ENCODE assay signal across 1 cellular context in the genomic region with DNA sequence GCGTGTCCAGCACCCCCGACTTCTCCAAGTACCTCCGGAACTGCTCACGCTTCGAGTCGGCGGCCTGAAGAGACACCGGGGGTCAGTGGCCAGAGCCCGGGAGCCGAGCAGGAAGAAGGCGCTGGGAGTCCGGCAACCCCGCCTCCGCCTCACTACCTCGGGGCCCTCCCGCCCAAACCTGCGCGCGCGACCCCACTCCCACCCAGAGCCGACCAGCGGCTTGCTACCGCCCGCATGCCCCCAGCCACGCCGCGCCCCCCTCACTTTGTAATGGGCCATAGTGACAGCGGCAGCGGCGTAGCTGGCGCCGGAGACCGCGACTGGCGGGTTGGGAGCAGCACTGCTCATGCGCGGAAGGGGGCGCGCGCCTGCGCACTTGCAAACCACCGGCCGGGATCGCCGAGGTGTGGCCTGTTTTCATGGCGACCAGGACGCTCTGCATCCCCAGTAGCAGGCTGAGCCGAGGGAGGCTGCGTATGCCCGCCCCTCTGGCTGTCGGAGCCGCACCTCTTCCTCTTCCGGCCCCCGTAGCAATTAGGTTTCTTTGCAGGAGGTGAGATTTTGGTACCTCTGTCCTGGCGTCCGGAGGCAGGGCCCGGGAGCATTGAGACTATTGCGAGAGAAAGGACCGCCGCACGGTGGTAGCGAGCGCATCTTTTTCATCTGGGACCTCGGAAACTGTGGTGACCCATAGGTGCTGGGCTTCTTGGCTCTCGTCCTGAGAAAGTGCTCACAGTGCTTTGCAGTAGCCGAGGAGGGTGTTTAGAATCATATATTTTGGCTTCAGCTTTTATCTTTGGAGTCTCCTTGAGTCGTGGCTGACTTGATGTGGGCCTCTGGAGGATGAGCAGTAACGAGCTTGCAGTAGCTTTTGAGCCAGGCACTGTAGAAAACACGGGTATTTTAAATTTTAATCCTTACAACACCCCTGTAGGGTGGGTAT.
TF ChIP-seq lines count a peak whose summit lies in the region.

A gene with protein sequence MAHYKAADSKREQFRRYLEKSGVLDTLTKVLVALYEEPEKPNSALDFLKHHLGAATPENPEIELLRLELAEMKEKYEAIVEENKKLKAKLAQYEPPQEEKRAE (minus strand): TSS at position 322 of the 943 bp plus-strand sequence. CDS start 43 bp downstream, at position 279.

TF ChIP-seq in K562, 482 proteins besides CTCF, POLR2A, EP300 and RAD21 (continued from another document and continues in another):
- TF ChIP-seq SRSF1 (IDR thresholded peaks at IDR 0.05; ENCODE audit: low read depth, low read length): no peak
- no peak for TF ChIP-seq NONO (IDR thresholded peaks at IDR 0.05; ENCODE audit: low read depth in 2 of 2, low read length in 1 of 2)
- no peak for TF ChIP-seq NR4A1 (CRISPR knock-in tag; IDR thresholded peaks at IDR 0.05)
- TF ChIP-seq NR4A1 (tag; IDR thresholded peaks at IDR 0.05): no peak
- TF ChIP-seq KLF10 (CRISPR knock-in tag; IDR thresholded peaks at IDR 0.05): no peak
- no peak for TF ChIP-seq SMARCA5 (IDR thresholded peaks at IDR 0.05)
- TF ChIP-seq, protein P1, sequence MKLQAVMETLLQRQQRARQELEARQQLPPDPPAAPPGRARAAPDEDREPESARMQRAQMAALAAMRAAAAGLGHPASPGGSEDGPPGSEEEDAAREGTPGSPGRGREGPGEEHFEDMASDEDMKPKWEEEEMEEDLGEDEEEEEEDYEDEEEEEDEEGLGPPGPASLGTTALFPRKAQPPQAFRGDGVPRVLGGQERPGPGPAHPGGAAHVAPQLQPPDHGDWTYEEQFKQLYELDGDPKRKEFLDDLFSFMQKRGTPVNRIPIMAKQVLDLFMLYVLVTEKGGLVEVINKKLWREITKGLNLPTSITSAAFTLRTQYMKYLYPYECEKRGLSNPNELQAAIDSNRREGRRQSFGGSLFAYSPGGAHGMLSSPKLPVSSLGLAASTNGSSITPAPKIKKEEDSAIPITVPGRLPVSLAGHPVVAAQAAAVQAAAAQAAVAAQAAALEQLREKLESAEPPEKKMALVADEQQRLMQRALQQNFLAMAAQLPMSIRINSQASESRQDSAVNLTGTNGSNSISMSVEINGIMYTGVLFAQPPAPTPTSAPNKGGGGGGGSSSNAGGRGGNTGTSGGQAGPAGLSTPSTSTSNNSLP (IDR thresholded peaks at IDR 0.05; ENCODE audit: borderline replicate concordance, low read depth, low read length): no peak
- TF ChIP-seq, protein P2, sequence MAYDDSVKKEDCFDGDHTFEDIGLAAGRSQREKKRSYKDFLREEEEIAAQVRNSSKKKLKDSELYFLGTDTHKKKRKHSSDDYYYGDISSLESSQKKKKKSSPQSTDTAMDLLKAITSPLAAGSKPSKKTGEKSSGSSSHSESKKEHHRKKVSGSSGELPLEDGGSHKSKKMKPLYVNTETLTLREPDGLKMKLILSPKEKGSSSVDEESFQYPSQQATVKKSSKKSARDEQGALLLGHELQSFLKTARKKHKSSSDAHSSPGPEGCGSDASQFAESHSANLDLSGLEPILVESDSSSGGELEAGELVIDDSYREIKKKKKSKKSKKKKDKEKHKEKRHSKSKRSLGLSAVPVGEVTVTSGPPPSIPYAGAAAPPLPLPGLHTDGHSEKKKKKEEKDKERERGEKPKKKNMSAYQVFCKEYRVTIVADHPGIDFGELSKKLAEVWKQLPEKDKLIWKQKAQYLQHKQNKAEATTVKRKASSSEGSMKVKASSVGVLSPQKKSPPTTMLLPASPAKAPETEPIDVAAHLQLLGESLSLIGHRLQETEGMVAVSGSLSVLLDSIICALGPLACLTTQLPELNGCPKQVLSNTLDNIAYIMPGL (CRISPR knock-in tag; IDR thresholded peaks at IDR 0.05): no peak
- TF ChIP-seq, protein P3, sequence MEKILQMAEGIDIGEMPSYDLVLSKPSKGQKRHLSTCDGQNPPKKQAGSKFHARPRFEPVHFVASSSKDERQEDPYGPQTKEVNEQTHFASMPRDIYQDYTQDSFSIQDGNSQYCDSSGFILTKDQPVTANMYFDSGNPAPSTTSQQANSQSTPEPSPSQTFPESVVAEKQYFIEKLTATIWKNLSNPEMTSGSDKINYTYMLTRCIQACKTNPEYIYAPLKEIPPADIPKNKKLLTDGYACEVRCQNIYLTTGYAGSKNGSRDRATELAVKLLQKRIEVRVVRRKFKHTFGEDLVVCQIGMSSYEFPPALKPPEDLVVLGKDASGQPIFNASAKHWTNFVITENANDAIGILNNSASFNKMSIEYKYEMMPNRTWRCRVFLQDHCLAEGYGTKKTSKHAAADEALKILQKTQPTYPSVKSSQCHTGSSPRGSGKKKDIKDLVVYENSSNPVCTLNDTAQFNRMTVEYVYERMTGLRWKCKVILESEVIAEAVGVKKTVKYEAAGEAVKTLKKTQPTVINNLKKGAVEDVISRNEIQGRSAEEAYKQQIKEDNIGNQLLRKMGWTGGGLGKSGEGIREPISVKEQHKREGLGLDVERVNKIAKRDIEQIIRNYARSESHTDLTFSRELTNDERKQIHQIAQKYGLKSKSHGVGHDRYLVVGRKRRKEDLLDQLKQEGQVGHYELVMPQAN (IDR thresholded peaks at IDR 0.05; ENCODE audit: borderline replicate concordance): peak; percentile 71; the same call in 1 of the 2 replicates
- peak; percentile 73 for TF ChIP-seq RBFOX2 (IDR thresholded peaks at IDR 0.05; ENCODE audit: low read depth, low read length)
- no peak for TF ChIP-seq DIDO1 (tag; IDR thresholded peaks at IDR 0.05; ENCODE audit: low read depth)
- TF ChIP-seq CBX5 (IDR thresholded peaks at IDR 0.05; ENCODE audit: borderline replicate concordance, low read depth): no peak
- TF ChIP-seq GABPB2 (CRISPR knock-in tag; conservative IDR thresholded peaks at IDR 0.05): no peak
- TF ChIP-seq ZNF3 (CRISPR knock-in tag; IDR thresholded peaks at IDR 0.05): no peak
- TF ChIP-seq, protein P4, sequence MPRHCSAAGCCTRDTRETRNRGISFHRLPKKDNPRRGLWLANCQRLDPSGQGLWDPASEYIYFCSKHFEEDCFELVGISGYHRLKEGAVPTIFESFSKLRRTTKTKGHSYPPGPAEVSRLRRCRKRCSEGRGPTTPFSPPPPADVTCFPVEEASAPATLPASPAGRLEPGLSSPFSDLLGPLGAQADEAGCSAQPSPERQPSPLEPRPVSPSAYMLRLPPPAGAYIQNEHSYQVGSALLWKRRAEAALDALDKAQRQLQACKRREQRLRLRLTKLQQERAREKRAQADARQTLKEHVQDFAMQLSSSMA (CRISPR knock-in tag; IDR thresholded peaks at IDR 0.05): no peak; the same call in none of the 2 replicates
- TF ChIP-seq, protein P5, sequence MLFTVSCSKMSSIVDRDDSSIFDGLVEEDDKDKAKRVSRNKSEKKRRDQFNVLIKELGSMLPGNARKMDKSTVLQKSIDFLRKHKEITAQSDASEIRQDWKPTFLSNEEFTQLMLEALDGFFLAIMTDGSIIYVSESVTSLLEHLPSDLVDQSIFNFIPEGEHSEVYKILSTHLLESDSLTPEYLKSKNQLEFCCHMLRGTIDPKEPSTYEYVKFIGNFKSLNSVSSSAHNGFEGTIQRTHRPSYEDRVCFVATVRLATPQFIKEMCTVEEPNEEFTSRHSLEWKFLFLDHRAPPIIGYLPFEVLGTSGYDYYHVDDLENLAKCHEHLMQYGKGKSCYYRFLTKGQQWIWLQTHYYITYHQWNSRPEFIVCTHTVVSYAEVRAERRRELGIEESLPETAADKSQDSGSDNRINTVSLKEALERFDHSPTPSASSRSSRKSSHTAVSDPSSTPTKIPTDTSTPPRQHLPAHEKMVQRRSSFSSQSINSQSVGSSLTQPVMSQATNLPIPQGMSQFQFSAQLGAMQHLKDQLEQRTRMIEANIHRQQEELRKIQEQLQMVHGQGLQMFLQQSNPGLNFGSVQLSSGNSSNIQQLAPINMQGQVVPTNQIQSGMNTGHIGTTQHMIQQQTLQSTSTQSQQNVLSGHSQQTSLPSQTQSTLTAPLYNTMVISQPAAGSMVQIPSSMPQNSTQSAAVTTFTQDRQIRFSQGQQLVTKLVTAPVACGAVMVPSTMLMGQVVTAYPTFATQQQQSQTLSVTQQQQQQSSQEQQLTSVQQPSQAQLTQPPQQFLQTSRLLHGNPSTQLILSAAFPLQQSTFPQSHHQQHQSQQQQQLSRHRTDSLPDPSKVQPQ (CRISPR knock-in tag; IDR thresholded peaks at IDR 0.05; ENCODE audit: borderline replicate concordance): no peak
- TF ChIP-seq, protein P6, sequence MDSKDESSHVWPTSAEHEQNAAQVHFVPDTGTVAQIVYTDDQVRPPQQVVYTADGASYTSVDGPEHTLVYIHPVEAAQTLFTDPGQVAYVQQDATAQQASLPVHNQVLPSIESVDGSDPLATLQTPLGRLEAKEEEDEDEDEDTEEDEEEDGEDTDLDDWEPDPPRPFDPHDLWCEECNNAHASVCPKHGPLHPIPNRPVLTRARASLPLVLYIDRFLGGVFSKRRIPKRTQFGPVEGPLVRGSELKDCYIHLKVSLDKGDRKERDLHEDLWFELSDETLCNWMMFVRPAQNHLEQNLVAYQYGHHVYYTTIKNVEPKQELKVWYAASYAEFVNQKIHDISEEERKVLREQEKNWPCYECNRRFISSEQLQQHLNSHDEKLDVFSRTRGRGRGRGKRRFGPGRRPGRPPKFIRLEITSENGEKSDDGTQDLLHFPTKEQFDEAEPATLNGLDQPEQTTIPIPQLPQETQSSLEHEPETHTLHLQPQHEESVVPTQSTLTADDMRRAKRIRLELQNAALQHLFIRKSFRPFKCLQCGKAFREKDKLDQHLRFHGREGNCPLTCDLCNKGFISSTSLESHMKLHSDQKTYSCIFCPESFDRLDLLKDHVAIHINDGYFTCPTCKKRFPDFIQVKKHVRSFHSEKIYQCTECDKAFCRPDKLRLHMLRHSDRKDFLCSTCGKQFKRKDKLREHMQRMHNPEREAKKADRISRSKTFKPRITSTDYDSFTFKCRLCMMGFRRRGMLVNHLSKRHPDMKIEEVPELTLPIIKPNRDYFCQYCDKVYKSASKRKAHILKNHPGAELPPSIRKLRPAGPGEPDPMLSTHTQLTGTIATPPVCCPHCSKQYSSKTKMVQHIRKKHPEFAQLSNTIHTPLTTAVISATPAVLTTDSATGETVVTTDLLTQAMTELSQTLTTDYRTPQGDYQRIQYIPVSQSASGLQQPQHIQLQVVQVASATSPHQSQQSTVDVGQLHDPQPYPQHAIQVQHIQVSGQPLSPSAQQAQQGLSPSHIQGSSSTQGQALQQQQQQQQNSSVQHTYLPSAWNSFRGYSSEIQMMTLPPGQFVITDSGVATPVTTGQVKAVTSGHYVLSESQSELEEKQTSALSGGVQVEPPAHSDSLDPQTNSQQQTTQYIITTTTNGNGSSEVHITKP (IDR thresholded peaks at IDR 0.05; ENCODE audit: partially characterized antibody): peak; percentile 86
- TF ChIP-seq COPS2 (conservative IDR thresholded peaks at IDR 0.05): no peak
- TF ChIP-seq JUND (IDR thresholded peaks at IDR 0.05; ENCODE audit: borderline replicate concordance, low read depth, low read length): peak; percentile 40; the same call in 1 of the 2 replicates
- TF ChIP-seq JUND (tag; IDR thresholded peaks at IDR 0.05; ENCODE audit: borderline replicate concordance, low read depth, low read length): peak; percentile 3; the same call in 1 of the 3 replicates
- TF ChIP-seq SOX6 (IDR thresholded peaks at IDR 0.05): peak; percentile 49; the same call in 1 of the 2 replicates
- TF ChIP-seq YY1 (IDR thresholded peaks at IDR 0.05; ENCODE audit: borderline replicate concordance in 1 of 3, control insufficient read depth in 1 of 3, extremely low read depth in 1 of 3, insufficient read depth in 3 of 3, insufficient read length in 1 of 3, insufficient replicate concordance in 2 of 3, low read depth in 1 of 3, low read length in 2 of 3): peak in 2 of 3 experiments; percentile 20 to 32
- TF ChIP-seq, protein P7, sequence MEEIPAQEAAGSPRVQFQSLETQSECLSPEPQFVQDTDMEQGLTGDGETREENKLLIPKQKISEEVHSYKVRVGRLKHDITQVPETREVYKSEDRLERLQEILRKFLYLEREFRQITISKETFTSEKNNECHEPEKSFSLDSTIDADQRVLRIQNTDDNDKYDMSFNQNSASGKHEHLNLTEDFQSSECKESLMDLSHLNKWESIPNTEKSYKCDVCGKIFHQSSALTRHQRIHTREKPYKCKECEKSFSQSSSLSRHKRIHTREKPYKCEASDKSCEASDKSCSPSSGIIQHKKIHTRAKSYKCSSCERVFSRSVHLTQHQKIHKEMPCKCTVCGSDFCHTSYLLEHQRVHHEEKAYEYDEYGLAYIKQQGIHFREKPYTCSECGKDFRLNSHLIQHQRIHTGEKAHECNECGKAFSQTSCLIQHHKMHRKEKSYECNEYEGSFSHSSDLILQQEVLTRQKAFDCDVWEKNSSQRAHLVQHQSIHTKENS (CRISPR knock-in tag; IDR thresholded peaks at IDR 0.05): no peak
- no peak for TF ChIP-seq STAT5A (IDR thresholded peaks at IDR 0.05; ENCODE audit: borderline replicate concordance, low read length)
- TF ChIP-seq ZNF668 (CRISPR knock-in tag; IDR thresholded peaks at IDR 0.05): no peak
- no peak for TF ChIP-seq NR3C1 (CRISPR knock-in tag; IDR thresholded peaks at IDR 0.05)
- TF ChIP-seq HCFC1 (IDR thresholded peaks at IDR 0.05; ENCODE audit: low read depth, low read length): peak; percentile 70
- no peak for TF ChIP-seq MCM3 (IDR thresholded peaks at IDR 0.05)
- peak; percentile 54; the same call in 1 of the 2 replicates for TF ChIP-seq POLR2AphosphoS5 (IDR thresholded peaks at IDR 0.05; ENCODE audit: control insufficient read depth, insufficient read depth, low read depth, low read length)
- TF ChIP-seq KLF16 (IDR thresholded peaks at IDR 0.05): no peak
- no peak for TF ChIP-seq RBM17 (IDR thresholded peaks at IDR 0.05; ENCODE audit: borderline replicate concordance, low read depth, low read length)
- no peak for TF ChIP-seq CHD4 (IDR thresholded peaks at IDR 0.05; ENCODE audit: insufficient read depth, insufficient replicate concordance, low read depth, low read length, poor library complexity, severe bottlenecking)
- TF ChIP-seq, protein P8, sequence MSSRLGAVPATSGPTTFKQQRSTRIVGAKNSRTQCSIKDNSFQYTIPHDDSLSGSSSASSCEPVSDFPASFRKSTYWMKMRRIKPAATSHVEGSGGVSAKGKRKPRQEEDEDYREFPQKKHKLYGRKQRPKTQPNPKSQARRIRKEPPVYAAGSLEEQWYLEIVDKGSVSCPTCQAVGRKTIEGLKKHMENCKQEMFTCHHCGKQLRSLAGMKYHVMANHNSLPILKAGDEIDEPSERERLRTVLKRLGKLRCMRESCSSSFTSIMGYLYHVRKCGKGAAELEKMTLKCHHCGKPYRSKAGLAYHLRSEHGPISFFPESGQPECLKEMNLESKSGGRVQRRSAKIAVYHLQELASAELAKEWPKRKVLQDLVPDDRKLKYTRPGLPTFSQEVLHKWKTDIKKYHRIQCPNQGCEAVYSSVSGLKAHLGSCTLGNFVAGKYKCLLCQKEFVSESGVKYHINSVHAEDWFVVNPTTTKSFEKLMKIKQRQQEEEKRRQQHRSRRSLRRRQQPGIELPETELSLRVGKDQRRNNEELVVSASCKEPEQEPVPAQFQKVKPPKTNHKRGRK (tag; IDR thresholded peaks at IDR 0.05): no peak
- peak; percentile 44; the same call in 1 of the 2 replicates for TF ChIP-seq FOXJ2 (tag; IDR thresholded peaks at IDR 0.05)
- TF ChIP-seq, protein P9, sequence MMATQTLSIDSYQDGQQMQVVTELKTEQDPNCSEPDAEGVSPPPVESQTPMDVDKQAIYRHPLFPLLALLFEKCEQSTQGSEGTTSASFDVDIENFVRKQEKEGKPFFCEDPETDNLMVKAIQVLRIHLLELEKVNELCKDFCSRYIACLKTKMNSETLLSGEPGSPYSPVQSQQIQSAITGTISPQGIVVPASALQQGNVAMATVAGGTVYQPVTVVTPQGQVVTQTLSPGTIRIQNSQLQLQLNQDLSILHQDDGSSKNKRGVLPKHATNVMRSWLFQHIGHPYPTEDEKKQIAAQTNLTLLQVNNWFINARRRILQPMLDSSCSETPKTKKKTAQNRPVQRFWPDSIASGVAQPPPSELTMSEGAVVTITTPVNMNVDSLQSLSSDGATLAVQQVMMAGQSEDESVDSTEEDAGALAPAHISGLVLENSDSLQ (IDR thresholded peaks at IDR 0.05): peak; percentile 68
- peak; percentile 32; the same call in 1 of the 2 replicates for TF ChIP-seq ELF1 (tag; IDR thresholded peaks at IDR 0.05)
